In genomic region chr10:29671968-29672367, GRCh38 we compare ENCODE assay signal across 26 cellular contexts.
"Had no signal": no experiment of that assay in that cellular context is flagged by ENCODE, and none has a peak within 500 bp of the region (broad histone marks: within the 10 kb centered on the region; RNA-seq: fewer than 3 reads in every experiment).

No MANE protein-coding gene starts in this region.

- H3K27ac ChIP-seq: epithelial cell of prostate, gastrocnemius medialis, left lung, lower lobe of right lung had no signal

- ATAC-seq: effector memory CD8-positive, alpha-beta T cell; esophagus mucosa; gastrocnemius medialis; heart right ventricle; left cardiac atrium; left lung; left ventricle myocardium superior; lower lobe of right lung; mucosa of descending colon had no signal

- DNase-seq: cortex of kidney; effector CD8-positive, alpha-beta T cell; effector memory CD8-positive, alpha-beta T cell; endodermal cell; erythroblast; esophagus squamous epithelium; foreskin fibroblast; foreskin melanocyte; gastrocnemius medialis; glutamatergic neuron; head of caudate nucleus; heart right ventricle; hippocampal formation; left cardiac atrium; left lung; left ventricle myocardium superior; lower lobe of right lung; mesenchymal stem cell; mucosa of descending colon; naive B cell had no signal

- FAIRE-seq: colon, endometrium, islet of Langerhans, keratinocyte had no signal

- H3K36me3 ChIP-seq: lower lobe of right lung had no signal

- H3K4me3 ChIP-seq: esophagus squamous epithelium, gastrocnemius medialis, heart right ventricle, left lung, lower lobe of right lung, mucosa of descending colon had no signal

- H3K27me3 ChIP-seq: esophagus squamous epithelium, gastrocnemius medialis, heart right ventricle, left lung had no signal

- H3K9me3 ChIP-seq: gastrocnemius medialis had no signal
